In genomic region chr6:166383817-166384363, GRCh38 we compare ENCODE assay signal across 8 cellular contexts. TPM values are rescaled to one million over a fixed set of nuclear protein-coding genes. Genes with fewer than 3 reads are reported as not detected.
DNase-seq lines count a peak whose midpoint lies in the region; ATAC-seq and TF ChIP-seq lines count a peak whose summit lies in the region.
"Not testable (repeated sequence)": the region's sequence is repeated elsewhere in the genome, so short reads cannot be mapped to it uniquely, and the experiment has no call there.

No MANE protein-coding gene starts in this region.

- not testable (repeated sequence) for H3K9me3 Mint-ChIP-seq in Calu3 (ENCODE audit: low read depth, unreplicated experiment); chondrocyte (ENCODE audit: low read depth); stimulated activated naive CD8-positive, alpha-beta T cell treated with anti-CD3 and anti-CD28 coated beads, Interleukin-15, amount 100 ng/mL, for 72 hours

- H3K4me1 ChIP-seq in NT2/D1 (ENCODE audit: insufficient read depth, insufficient read length); hepatocyte (ENCODE audit: insufficient read depth): not testable (repeated sequence)
- H3K4me1 ChIP-seq in neuron (ENCODE audit: insufficient read depth, low read length), result peaks cover 13% of the 10 kb centered on the region

- CTCF ChIA-PET in Calu3 (lab: Charles Lee), result interaction anchor here (0.5 to 0.9 kb wide), 2 partner anchors 73 to 544 kb away, joined by 3 to 7 read pairs; no protein-coding TSS in a partner anchor

- peak; percentile 0 for ATAC-seq in HG02759 (IDR thresholded peaks at IDR 0.05; ENCODE audit: unreplicated experiment)
- ATAC-seq in stimulated activated naive CD8-positive, alpha-beta T cell treated with anti-CD3 and anti-CD28 coated beads, Interleukin-15, amount 100 ng/mL, for 72 hours, result not testable (repeated sequence)

- H3K4me1 Mint-ChIP-seq in Calu3 (ENCODE audit: low read depth, unreplicated experiment) (peaks cover 16% of the 10 kb centered on the region), chondrocyte (ENCODE audit: low read depth) (peaks cover 14% of the 10 kb centered on the region)
- H3K4me1 Mint-ChIP-seq in stimulated activated naive CD8-positive, alpha-beta T cell treated with anti-CD3 and anti-CD28 coated beads, Interleukin-15, amount 100 ng/mL, for 72 hours, result peaks cover 12% of the 10 kb centered on the region

- intact Hi-C loops in Calu3 (cut with micrococcal nuclease; ENCODE audit: unreplicated experiment), result loop anchor here (5.0 kb wide), 1 partner anchor 42 kb away; the partner anchor contains the start of gene SFT2D1

- not testable (repeated sequence) for H3K27me3 Mint-ChIP-seq in Calu3 (ENCODE audit: unreplicated experiment); chondrocyte (ENCODE audit: low read depth); stimulated activated naive CD8-positive, alpha-beta T cell treated with anti-CD3 and anti-CD28 coated beads, Interleukin-15, amount 100 ng/mL, for 72 hours

- not testable (repeated sequence) for H3K27me3 ChIP-seq in NT2/D1 (ENCODE audit: insufficient read depth, insufficient read length); hepatocyte; neuron (ENCODE audit: insufficient read depth, low read length)

- not testable (repeated sequence) for H4K20me1 ChIP-seq in hepatocyte (ENCODE audit: insufficient read depth, poor library complexity, severe bottlenecking)

- H3K9ac ChIP-seq in NT2/D1 (ENCODE audit: insufficient read length, low read depth), result peak overlapping the region; percentile 86

- peak; percentile 51 for DNase-seq in Calu3
- not testable (repeated sequence) for DNase-seq in NT2/D1 (ENCODE audit: low read depth, low spot score); chondrocyte (ENCODE audit: low spot score); hepatocyte (ENCODE audit: low spot score)
- peak; percentile 12 for DNase-seq in activated T-cell treated with anti-CD3 and anti-CD28 coated beads for 1 hour (ENCODE audit: low read depth)
- peak in 1 of 2 donors; percentile 32 for DNase-seq in stimulated activated naive CD8-positive, alpha-beta T cell treated with anti-CD3 and anti-CD28 coated beads, Interleukin-15, amount 100 ng/mL, for 72 hours

- peak overlapping the region; percentile 90 for H3K4me2 ChIP-seq in hepatocyte

- not testable (repeated sequence) for H3K9me3 ChIP-seq in NT2/D1 (ENCODE audit: insufficient read depth, low read length); hepatocyte (ENCODE audit: low read depth); neuron (ENCODE audit: low read length)

- not testable (repeated sequence) for H3K9me2 ChIP-seq in hepatocyte (replicated peaks; ENCODE audit: insufficient read depth)

- H3K79me2 ChIP-seq in hepatocyte, result peaks cover 30% of the 10 kb centered on the region

- H3K27ac ChIP-seq in hepatocyte, result peak overlapping the region; percentile 95

- 31% methylated on average over 20 of the region's 20 CpGs for WGBS in hepatocyte (ENCODE audit: low lambda C conversion rate, missing lambda C conversion rate)

- peak overlapping the region; percentile 74 for H3K27ac Mint-ChIP-seq in Calu3 (ENCODE audit: unreplicated experiment)
- peak overlapping the region; percentile 85 for H3K27ac Mint-ChIP-seq in chondrocyte (ENCODE audit: unreplicated experiment)
- H3K27ac Mint-ChIP-seq in stimulated activated naive CD8-positive, alpha-beta T cell treated with anti-CD3 and anti-CD28 coated beads, Interleukin-15, amount 100 ng/mL, for 72 hours, result peak overlapping the region in 1 of 2 donors; percentile 54

- H2AFZ ChIP-seq in hepatocyte, result peak overlapping the region; percentile 93
- peak overlapping the region; percentile 96 for H2AFZ ChIP-seq in neuron (ENCODE audit: low read depth, low read length)

- peak overlapping the region; percentile 93 for H3K4me3 Mint-ChIP-seq in Calu3 (ENCODE audit: low read depth, unreplicated experiment)
- H3K4me3 Mint-ChIP-seq in chondrocyte (ENCODE audit: unreplicated experiment), result peak overlapping the region; percentile 74
- peak overlapping the region; percentile 84 to 86 for H3K4me3 Mint-ChIP-seq in stimulated activated naive CD8-positive, alpha-beta T cell treated with anti-CD3 and anti-CD28 coated beads, Interleukin-15, amount 100 ng/mL, for 72 hours

- not testable (repeated sequence) for H3K36me3 ChIP-seq in NT2/D1 (ENCODE audit: insufficient read depth, insufficient read length, low read length); hepatocyte (replicated peaks; ENCODE audit: insufficient read depth, low read depth); neuron (ENCODE audit: insufficient read depth, low read length)

- not testable (repeated sequence) for TF ChIP-seq CTCF in Calu3 (IDR thresholded peaks at IDR 0.05; ENCODE audit: unreplicated experiment); hepatocyte (IDR thresholded peaks at IDR 0.05; ENCODE audit: poor library complexity)
- peak; percentile 67 for TF ChIP-seq CTCF in chondrocyte (IDR thresholded peaks at IDR 0.05)

- peaks cover 36% of the 10 kb centered on the region for H3K36me3 Mint-ChIP-seq in Calu3 (ENCODE audit: insufficient read depth, unreplicated experiment)
- not testable (repeated sequence) for H3K36me3 Mint-ChIP-seq in chondrocyte (ENCODE audit: low read depth)

- H3K4me3 ChIP-seq in NT2/D1 (ENCODE audit: insufficient read length, low read depth) (peak overlapping the region; percentile 71), hepatocyte (peak overlapping the region; percentile 86), neuron (ENCODE audit: low read length) (peak overlapping the region; percentile 91)

- TSS peak; percentile 67 for BruUV-seq in Calu3 (replicated peaks; lab: Mats Ljungman, UMichigan)

RNA-seq across cellular contexts. Expression of gene MPC1, which starts 1.1 kb away (rescaled TPM):
- 41.5 and 48.9 TPM in 2 replicates for total RNA-seq in Calu3 (2022)
- 25.1 to 31.6 TPM (median 30.1 TPM) in 3 replicates for total RNA-seq in chondrocyte
- 54.9 and 75.4 TPM in 2 replicates for total RNA-seq in hepatocyte
- polyA plus RNA-seq in hepatocyte, result 70.2 and 70.8 TPM in 2 replicates

RNA-seq across cellular contexts. Expression of gene SFT2D1, which starts 41.5 kb away (rescaled TPM):
- total RNA-seq in Calu3 (2022) (76.4 and 82.4 TPM in 2 replicates), chondrocyte (19.0 to 30.0 TPM (median 26.0 TPM) in 3 replicates), hepatocyte (51.6 and 67.8 TPM in 2 replicates)
- polyA plus RNA-seq in hepatocyte, result 83.0 and 88.0 TPM in 2 replicates
